In the genomic region with DNA sequence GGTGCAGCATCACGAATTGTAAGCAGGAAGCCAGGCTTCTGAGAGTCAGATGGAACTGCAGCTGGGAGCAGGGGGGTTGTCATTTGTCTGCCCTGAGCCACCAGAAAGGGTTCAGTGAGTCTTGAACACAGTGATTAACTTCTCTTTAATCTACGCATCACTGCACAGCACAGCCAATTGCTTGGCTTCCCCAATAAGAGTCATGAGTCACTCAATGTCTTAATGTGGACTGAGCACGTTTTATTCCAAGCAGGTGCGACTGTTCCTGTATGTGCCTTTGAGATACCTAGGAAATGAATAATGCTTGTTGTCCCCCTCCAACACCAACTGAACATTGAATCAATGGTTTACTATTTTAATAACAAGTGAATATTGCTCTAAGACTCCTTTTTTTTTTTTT, we compare ENCODE assay signal across 10 cellular contexts. TPM values are rescaled to one million over a fixed set of nuclear protein-coding genes. Genes with fewer than 3 reads are reported as not detected.
DNase-seq lines count a peak whose midpoint lies in the region; ATAC-seq and TF ChIP-seq lines count a peak whose summit lies in the region.
"Had no signal": no experiment of that assay in that cellular context is flagged by ENCODE, and none has a peak within 500 bp of the region (broad histone marks: within the 10 kb centered on the region; RNA-seq: fewer than 3 reads in every experiment).

No MANE protein-coding gene starts in this region.

- no peak; the same call in 1 of the 2 replicates for TF ChIP-seq RAD21 in Ishikawa (IDR thresholded peaks at IDR 0.05; ENCODE audit: low read depth)

- no peaks in the 10 kb centered on the region for H3K36me3 ChIP-seq in BLaER1
- H3K36me3 ChIP-seq: spleen had no signal

- H3K27ac Mint-ChIP-seq in natural killer cell treated with Interleukin-12 subunit alpha and Interleukin-12 subunit beta and Interleukin-15 and Interleukin-18, amount 100 ng/mL, for 72 hours, result no peak overlapping the region

- H3K4me3 Mint-ChIP-seq in natural killer cell treated with Interleukin-12 subunit alpha and Interleukin-12 subunit beta and Interleukin-15 and Interleukin-18, amount 100 ng/mL, for 72 hours, result no peak overlapping the region

- no peak for ATAC-seq in GM19328 (IDR thresholded peaks at IDR 0.05; ENCODE audit: unreplicated experiment)
- ATAC-seq in natural killer cell treated with Interleukin-12 subunit alpha and Interleukin-12 subunit beta and Interleukin-15 and Interleukin-18, amount 100 ng/mL, for 72 hours, result no peak

- H3K4me3 ChIP-seq in BLaER1, result no peak overlapping the region; the same call in 1 of the 2 replicates
- H3K4me3 ChIP-seq: spleen had no signal

- no peaks in the 10 kb centered on the region for H3K27me3 ChIP-seq in BLaER1

- H3K27ac ChIP-seq in BLaER1, result no peak overlapping the region
- H3K27ac ChIP-seq: spleen had no signal

- no peaks in the 10 kb centered on the region for H3K36me3 Mint-ChIP-seq in natural killer cell treated with Interleukin-12 subunit alpha and Interleukin-12 subunit beta and Interleukin-15 and Interleukin-18, amount 100 ng/mL, for 72 hours

- H3K9ac ChIP-seq in BLaER1, result no peak overlapping the region

- H3K27me3 Mint-ChIP-seq in natural killer cell treated with Interleukin-12 subunit alpha and Interleukin-12 subunit beta and Interleukin-15 and Interleukin-18, amount 100 ng/mL, for 72 hours, result no peaks in the 10 kb centered on the region

- DNase-seq in RPMI7951 (ENCODE audit: low read depth), result peak; percentile 53
- peak; percentile 99 for DNase-seq in kidney tubule cell (ENCODE audit: low spot score)
- DNase-seq in activated effector memory CD4-positive, alpha-beta T cell treated with anti-CD3 and anti-CD28 coated beads, Interleukin-2, amount 50 U/mL, for 16 hours, result no peak
- no peak for DNase-seq in natural killer cell treated with Interleukin-12 subunit alpha and Interleukin-12 subunit beta and Interleukin-15 and Interleukin-18, amount 100 ng/mL, for 72 hours (ENCODE audit: low spot score)
- no peak for DNase-seq in NCI-H748 treated with DMSO at 0.1 percent for 48 hours (lab: John Stamatoyannopoulos, UW)
- DNase-seq: activated gamma-delta T cell, spleen had no signal

- H3K9me3 Mint-ChIP-seq in natural killer cell treated with Interleukin-12 subunit alpha and Interleukin-12 subunit beta and Interleukin-15 and Interleukin-18, amount 100 ng/mL, for 72 hours, result no peaks in the 10 kb centered on the region

- peak overlapping the region; percentile 78 for H3K4me2 ChIP-seq in BLaER1

- H3K4me1 Mint-ChIP-seq in natural killer cell treated with Interleukin-12 subunit alpha and Interleukin-12 subunit beta and Interleukin-15 and Interleukin-18, amount 100 ng/mL, for 72 hours (ENCODE audit: low read depth in 2 of 2), result no peaks in the 10 kb centered on the region

- peaks cover 8% of the 10 kb centered on the region; the same call in 1 of the 2 replicates for H3K9me3 ChIP-seq in BLaER1

- H3K4me1 ChIP-seq in BLaER1, result peaks cover 55% of the 10 kb centered on the region

- TF ChIP-seq EP300 in Ishikawa (IDR thresholded peaks at IDR 0.05; ENCODE audit: borderline replicate concordance), result peak; percentile 92

- no peaks in the 10 kb centered on the region for H4K20me1 ChIP-seq in BLaER1

TF ChIP-seq in Ishikawa, 13 proteins besides CTCF, POLR2A, EP300 and RAD21:
- TF ChIP-seq CEBPB (IDR thresholded peaks at IDR 0.05), result peak; percentile 36; the same call in 1 of the 2 replicates
- TF ChIP-seq EGR1 (IDR thresholded peaks at IDR 0.05), result no peak
- no peak for TF ChIP-seq YY1 (IDR thresholded peaks at IDR 0.05; ENCODE audit: low read depth)
- 0 out of 2 replicates have a peak, but pooled peaks have one; percentile 17 for TF ChIP-seq ZBTB7A (IDR thresholded peaks at IDR 0.05; ENCODE audit: low read depth)
- TF ChIP-seq, protein P1, sequence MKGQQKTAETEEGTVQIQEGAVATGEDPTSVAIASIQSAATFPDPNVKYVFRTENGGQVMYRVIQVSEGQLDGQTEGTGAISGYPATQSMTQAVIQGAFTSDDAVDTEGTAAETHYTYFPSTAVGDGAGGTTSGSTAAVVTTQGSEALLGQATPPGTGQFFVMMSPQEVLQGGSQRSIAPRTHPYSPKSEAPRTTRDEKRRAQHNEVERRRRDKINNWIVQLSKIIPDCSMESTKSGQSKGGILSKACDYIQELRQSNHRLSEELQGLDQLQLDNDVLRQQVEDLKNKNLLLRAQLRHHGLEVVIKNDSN (IDR thresholded peaks at IDR 0.05), result peak; percentile 32; the same call in 1 of the 2 replicates
- TF ChIP-seq TCF12 (IDR thresholded peaks at IDR 0.05; ENCODE audit: low read depth), result peak; percentile 99
- peak; percentile 81 for TF ChIP-seq NFIC (IDR thresholded peaks at IDR 0.05)
- TF ChIP-seq TEAD4 (IDR thresholded peaks at IDR 0.05), result peak; percentile 77
- TF ChIP-seq, protein P2, sequence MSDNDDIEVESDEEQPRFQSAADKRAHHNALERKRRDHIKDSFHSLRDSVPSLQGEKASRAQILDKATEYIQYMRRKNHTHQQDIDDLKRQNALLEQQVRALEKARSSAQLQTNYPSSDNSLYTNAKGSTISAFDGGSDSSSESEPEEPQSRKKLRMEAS (IDR thresholded peaks at IDR 0.05), result peak; percentile 85
- peak; percentile 81; the same call in 1 of the 2 replicates for TF ChIP-seq FOXM1 (IDR thresholded peaks at IDR 0.05; ENCODE audit: borderline replicate concordance, low read depth)
- TF ChIP-seq CREB1 (IDR thresholded peaks at IDR 0.05; ENCODE audit: low read depth), result no peak
- TF ChIP-seq, protein P3, sequence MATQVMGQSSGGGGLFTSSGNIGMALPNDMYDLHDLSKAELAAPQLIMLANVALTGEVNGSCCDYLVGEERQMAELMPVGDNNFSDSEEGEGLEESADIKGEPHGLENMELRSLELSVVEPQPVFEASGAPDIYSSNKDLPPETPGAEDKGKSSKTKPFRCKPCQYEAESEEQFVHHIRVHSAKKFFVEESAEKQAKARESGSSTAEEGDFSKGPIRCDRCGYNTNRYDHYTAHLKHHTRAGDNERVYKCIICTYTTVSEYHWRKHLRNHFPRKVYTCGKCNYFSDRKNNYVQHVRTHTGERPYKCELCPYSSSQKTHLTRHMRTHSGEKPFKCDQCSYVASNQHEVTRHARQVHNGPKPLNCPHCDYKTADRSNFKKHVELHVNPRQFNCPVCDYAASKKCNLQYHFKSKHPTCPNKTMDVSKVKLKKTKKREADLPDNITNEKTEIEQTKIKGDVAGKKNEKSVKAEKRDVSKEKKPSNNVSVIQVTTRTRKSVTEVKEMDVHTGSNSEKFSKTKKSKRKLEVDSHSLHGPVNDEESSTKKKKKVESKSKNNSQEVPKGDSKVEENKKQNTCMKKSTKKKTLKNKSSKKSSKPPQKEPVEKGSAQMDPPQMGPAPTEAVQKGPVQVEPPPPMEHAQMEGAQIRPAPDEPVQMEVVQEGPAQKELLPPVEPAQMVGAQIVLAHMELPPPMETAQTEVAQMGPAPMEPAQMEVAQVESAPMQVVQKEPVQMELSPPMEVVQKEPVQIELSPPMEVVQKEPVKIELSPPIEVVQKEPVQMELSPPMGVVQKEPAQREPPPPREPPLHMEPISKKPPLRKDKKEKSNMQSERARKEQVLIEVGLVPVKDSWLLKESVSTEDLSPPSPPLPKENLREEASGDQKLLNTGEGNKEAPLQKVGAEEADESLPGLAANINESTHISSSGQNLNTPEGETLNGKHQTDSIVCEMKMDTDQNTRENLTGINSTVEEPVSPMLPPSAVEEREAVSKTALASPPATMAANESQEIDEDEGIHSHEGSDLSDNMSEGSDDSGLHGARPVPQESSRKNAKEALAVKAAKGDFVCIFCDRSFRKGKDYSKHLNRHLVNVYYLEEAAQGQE (IDR thresholded peaks at IDR 0.05; ENCODE audit: low read depth), result no peak
- TF ChIP-seq TAF1 (IDR thresholded peaks at IDR 0.05; ENCODE audit: low read depth), result no peak
TF ChIP-seq in Ishikawa: peak in this region for 8.

RNA-seq across cellular contexts. Expression of a gene that starts 26.0 kb away (rescaled TPM):
- 10.0 and 15.8 TPM in 2 replicates for total RNA-seq in RPMI7951 (2014; rRNA removed; shearing (Covaris generic))
- 1 to 10 TPM; 4.4 to 7.9 TPM for total RNA-seq in natural killer cell treated with Interleukin-12 subunit alpha and Interleukin-12 subunit beta and Interleukin-15 and Interleukin-18, amount 100 ng/mL, for 72 hours

Comparison
In these comparisons a context has a peak if more than half of its experiments do, and no peak if none do; other contexts are left out.
1. DNase-seq: peak in RPMI7951 (single experiment) and kidney tubule cell (single experiment); none in activated effector memory CD4-positive, alpha-beta T cell treated with anti-CD3 and anti-CD28 coated beads, Interleukin-2, amount 50 U/mL, for 16 hours (single experiment), natural killer cell treated with Interleukin-12 subunit alpha and Interleukin-12 subunit beta and Interleukin-15 and Interleukin-18, amount 100 ng/mL, for 72 hours (single experiment) and NCI-H748 treated with DMSO at 0.1 percent for 48 hours (single experiment).